ENCODE assay signal across 8 cellular contexts in genomic region chr3:9934235-9934621, GRCh38. TPM values are rescaled to one million over a fixed set of nuclear protein-coding genes. Genes with fewer than 3 reads are reported as not detected.
A peak's percentile ranks its signal among the peaks of the same experiment; 100 is the strongest.
DNase-seq lines count a peak whose midpoint lies in the region; ATAC-seq, FAIRE-seq and TF ChIP-seq lines count a peak whose summit lies in the region.

No MANE protein-coding gene starts in this region.

- peak; percentile 25 for ATAC-seq in CD8-positive, alpha-beta T cell
- ATAC-seq in K562 (peak; percentile 29), memory B cell (ENCODE audit: low read depth) (peak; percentile 6), HG02623 (IDR thresholded peaks at IDR 0.05; ENCODE audit: unreplicated experiment) (no peak)

- peaks cover 32% of the 10 kb centered on the region for H3K4me1 ChIP-seq in CD8-positive, alpha-beta T cell (ENCODE audit: insufficient read depth, low read length)
- H3K4me1 ChIP-seq in Karpas-422 (ENCODE audit: low read length), result peaks cover 27% of the 10 kb centered on the region
- H3K4me1 ChIP-seq in K562 (replicated peaks in 1 of 2; ENCODE audit: control insufficient read depth in 2 of 2, insufficient read depth in 2 of 2, low read length in 2 of 2), result peaks cover 11 to 39% of the 10 kb centered on the region in 2 experiments; a peak in 4 of 5 replicates
- no peaks in the 10 kb centered on the region for H3K4me1 ChIP-seq in urinary bladder (ENCODE audit: insufficient read depth)

- TF ChIP-seq CTCF in CD8-positive, alpha-beta T cell (IDR thresholded peaks at IDR 0.05), result peak; percentile 18
- TF ChIP-seq CTCF in K562 (IDR thresholded peaks at IDR 0.05 in 2 of 3, conservative IDR thresholded peaks at IDR 0.05 in 1 of 3; ENCODE audit: insufficient read depth in 2 of 3, low read depth in 1 of 3, low read length in 3 of 3), result peak; percentile 31 to 50 (median 34); a peak in 5 of 6 replicates

- peak overlapping the region; percentile 85 for H3K4me3 ChIP-seq in CD8-positive, alpha-beta T cell (ENCODE audit: low read depth, low read length)
- H3K4me3 ChIP-seq in Karpas-422 (ENCODE audit: low read length) (peak overlapping the region; percentile 86), K562 (peak overlapping the region; percentile 57), urinary bladder (ENCODE audit: low read depth, low read length) (peak overlapping the region; percentile 71)

- TF ChIP-seq POLR2A in K562 (conservative IDR thresholded peaks at IDR 0.05), result no peak

- DNase-seq in CD8-positive, alpha-beta T cell, result peak in 2 of 7 experiments; percentile 54 to 68
- DNase-seq in Karpas-422 (peak; percentile 67), K562 (ENCODE audit: extremely low read depth in 1 of 4, low spot score in 3 of 4) (peak; percentile 43 to 67 (median 64)), memory B cell (ENCODE audit: low spot score in 2 of 2) (peak in 1 of 2 donors; percentile 26), RKO (ENCODE audit: low spot score) (no peak), dedifferentiated amniotic fluid mesenchymal stem cell (ENCODE audit: extremely low spot score) (no peak)

- peak overlapping the region; percentile 89; the same call in 1 of the 2 replicates for H2AFZ ChIP-seq in Karpas-422 (ENCODE audit: low read length)
- H2AFZ ChIP-seq in K562 (ENCODE audit: low read depth, low read length), result peak overlapping the region; percentile 89

- no peak for TF ChIP-seq EP300 in K562 (IDR thresholded peaks at IDR 0.05; ENCODE audit: low read length)

- no peaks in the 10 kb centered on the region for H3K27me3 ChIP-seq in CD8-positive, alpha-beta T cell (ENCODE audit: insufficient read depth, low read length)
- no peaks in the 10 kb centered on the region for H3K27me3 ChIP-seq in Karpas-422 (ENCODE audit: low read length)
- H3K27me3 ChIP-seq in K562 (ENCODE audit: control insufficient read depth in 2 of 2, insufficient read depth in 2 of 2, low read length in 2 of 2), result no peaks in the 10 kb centered on the region

- H3K9ac ChIP-seq in Karpas-422 (ENCODE audit: low read length) (peak overlapping the region; percentile 83), K562 (ENCODE audit: insufficient read depth in 1 of 2, low read depth in 2 of 2, low read length in 2 of 2) (peak overlapping the region; percentile 76 to 99)

- H3K4me2 ChIP-seq in Karpas-422 (ENCODE audit: low read depth, low read length, poor library complexity, severe bottlenecking), result peak overlapping the region; percentile 98
- peak overlapping the region; percentile 81 for H3K4me2 ChIP-seq in K562 (ENCODE audit: insufficient read depth, low read length)

- no peaks in the 10 kb centered on the region for H3K9me3 Mint-ChIP-seq in CD8-positive, alpha-beta T cell
- H3K9me3 Mint-ChIP-seq in memory B cell, result no peaks in the 10 kb centered on the region

- no peak for FAIRE-seq in K562 (lab: Jason Lieb, UNC)

- H3K9me2 ChIP-seq in Karpas-422 (replicated peaks; ENCODE audit: insufficient read depth, low read length), result no peaks in the 10 kb centered on the region

- CTCF ChIA-PET in CD8-positive, alpha-beta T cell (lab: Charles Lee), result interaction anchor here (1.2 to 4.0 kb wide), 4 partner anchors 13 to 352 kb away, joined by 3 to 22 read pairs (median 9); no protein-coding TSS in a partner anchor
- CTCF ChIA-PET in K562 (lab: Yijun Ruan, JAX; ENCODE audit: low intra/inter-chr PET ratio), result interaction anchor here (0.6 to 1.3 kb wide), 4 partner anchors 83 to 324 kb away, joined by 3 to 5 read pairs (median 4); no protein-coding TSS in a partner anchor

- no TSS peak for BruUV-seq in K562 (replicated peaks; lab: Mats Ljungman, UMichigan)

- H3K36me3 Mint-ChIP-seq in CD8-positive, alpha-beta T cell, result peaks cover 34% of the 10 kb centered on the region
- peaks cover 16% of the 10 kb centered on the region for H3K36me3 Mint-ChIP-seq in memory B cell

- H3K4me1 Mint-ChIP-seq in CD8-positive, alpha-beta T cell (ENCODE audit: low read depth), result peaks cover 47% of the 10 kb centered on the region
- peaks cover 17% of the 10 kb centered on the region for H3K4me1 Mint-ChIP-seq in memory B cell

- H3K27me3 Mint-ChIP-seq in CD8-positive, alpha-beta T cell (ENCODE audit: low read depth), result no peaks in the 10 kb centered on the region
- no peaks in the 10 kb centered on the region for H3K27me3 Mint-ChIP-seq in memory B cell

- peaks cover 4% of the 10 kb centered on the region for H3K36me3 ChIP-seq in CD8-positive, alpha-beta T cell (ENCODE audit: insufficient read depth, low read length)
- H3K36me3 ChIP-seq in Karpas-422 (ENCODE audit: insufficient read depth, low read length) (peaks cover 6% of the 10 kb centered on the region; the same call in 1 of the 2 replicates), K562 (ENCODE audit: control insufficient read depth, insufficient read depth, low read length) (peaks cover 29% of the 10 kb centered on the region), urinary bladder (ENCODE audit: insufficient read depth) (peaks cover 4% of the 10 kb centered on the region)

- TF ChIP-seq RAD21 in K562 (CRISPR knock-in tag; conservative IDR thresholded peaks at IDR 0.05 in 1 of 2, IDR thresholded peaks at IDR 0.05 in 1 of 2), result 0 out of 4 replicates have a peak, but pooled peaks have one; percentile 12 to 19

- no peaks in the 10 kb centered on the region for H3K9me3 ChIP-seq in CD8-positive, alpha-beta T cell (ENCODE audit: low read length)
- H3K9me3 ChIP-seq in Karpas-422 (ENCODE audit: low read length) (no peaks in the 10 kb centered on the region), K562 (replicated peaks; ENCODE audit: control insufficient read depth, insufficient read depth, low read depth, low read length) (no peaks in the 10 kb centered on the region)

- in situ Hi-C loops in K562 (cut with MboI), result no loop called here

- peak overlapping the region; percentile 95 for H3K4me3 Mint-ChIP-seq in CD8-positive, alpha-beta T cell
- H3K4me3 Mint-ChIP-seq in memory B cell, result peak overlapping the region; percentile 99

- WGBS in K562 (ENCODE audit: insufficient coverage, low coverage, missing lambda C conversion rate), result 3% methylated on average over 11 of the region's 11 CpGs
- WGBS in urinary bladder, result 15% methylated on average over 11 of the region's 11 CpGs

- H4K20me1 ChIP-seq in Karpas-422 (ENCODE audit: insufficient read depth, low read depth, low read length) (no peaks in the 10 kb centered on the region), K562 (replicated peaks; ENCODE audit: control insufficient read depth, insufficient read depth, low read length) (no peaks in the 10 kb centered on the region)

- H3K9me1 ChIP-seq in K562 (ENCODE audit: control insufficient read depth, insufficient read depth, low read length), result no peaks in the 10 kb centered on the region

- POLR2A ChIA-PET in CD8-positive, alpha-beta T cell (lab: Charles Lee), result interaction anchor here (1.3 to 5.2 kb wide), 12 partner anchors 8 to 537 kb away, joined by 5 to 46 read pairs (median 10); partner anchors contain the start of genes ARPC4, EMC3, FANCD2 and IL17RE
- POLR2A ChIA-PET in K562 (lab: Yijun Ruan, JAX), result interaction anchor here (0.6 to 3.4 kb wide), 11 partner anchors 10 to 260 kb away, joined by 3 to 15 read pairs (median 4); partner anchors contain the start of genes BRPF1, EMC3 and IL17RC

- H3K27ac ChIP-seq in CD8-positive, alpha-beta T cell (ENCODE audit: low read depth, low read length), result peak overlapping the region; percentile 90
- H3K27ac ChIP-seq in Karpas-422 (ENCODE audit: low read length) (peak overlapping the region; percentile 53), K562 (ENCODE audit: extremely low read depth, low read depth, low read length) (peak overlapping the region; percentile 88), urinary bladder (ENCODE audit: low read depth) (no peak overlapping the region)

- peak overlapping the region; percentile 99 for H3K27ac Mint-ChIP-seq in CD8-positive, alpha-beta T cell
- peak overlapping the region; percentile 95 for H3K27ac Mint-ChIP-seq in memory B cell

- intact Hi-C loops in CD8-positive, alpha-beta T cell (cut with DNase I, micrococcal nuclease), result loop anchor here (5.0 to 10.0 kb wide), 8 partner anchors 78 to 1783 kb away; partner anchors contain the start of genes OGG1 (in 1 of the 2), TATDN2 (in 1 of the 2) and THUMPD3 (in 1 of the 2)
- intact Hi-C loops in K562 (cut with micrococcal nuclease), result loop anchor here (5.0 to 10.0 kb wide), 5 partner anchors 72 to 291 kb away; partner anchors contain the start of gene VHL

- H3K79me2 ChIP-seq in Karpas-422 (ENCODE audit: low read length), result peaks cover 15% of the 10 kb centered on the region
- H3K79me2 ChIP-seq in K562 (ENCODE audit: control insufficient read depth, insufficient read depth, low read length), result peaks cover 20% of the 10 kb centered on the region

RNA-seq across cellular contexts. Expression of gene CRELD1, which starts 0.6 kb away (rescaled TPM):
- 10 to 100 TPM in 1 of 2 experiments, 1 to 10 TPM in 1; 6.3 to 10.7 TPM for total RNA-seq in CD8-positive, alpha-beta T cell
- total RNA-seq in Karpas-422 (2014; rRNA removed; shearing (Covaris generic); ENCODE audit: low replicate concordance), result 5.6 and 33.7 TPM in 2 replicates
- 163 and 258 TPM in 2 replicates for total RNA-seq in K562 (2011; cell fraction: chromatin; rRNA removed; ENCODE audit: low replicate concordance)
- 156 and 166 TPM in 2 replicates for total RNA-seq in K562 (2011; cell fraction: nucleolus; rRNA removed)
- 187 and 194 TPM in 2 replicates for total RNA-seq in K562 (2011; cell fraction: nucleoplasm; rRNA removed)
- total RNA-seq in K562 (2014; rRNA removed), result 17.2 and 17.7 TPM in 2 replicates
- 6.1 and 10.2 TPM in 2 replicates for total RNA-seq in K562 (2014; rRNA removed; fragmentation: Illumina TruSeq; extraction: Trizol)
- 11.4 and 14.4 TPM in 2 replicates for total RNA-seq in K562 (2015; rRNA removed; fragmentation: Illumina TruSeq; extraction: Trizol)
- total RNA-seq in K562 (2021), result 16.7 and 17.3 TPM in 2 replicates
- polyA plus RNA-seq in K562 (2011; rRNA removed), result 25.8 and 47.7 TPM in 2 replicates
- polyA plus RNA-seq in K562 (2011; cell fraction: cytosol; rRNA removed), result 28.0 and 36.5 TPM in 2 replicates
- polyA plus RNA-seq in K562 (2011; cell fraction: nucleus; rRNA removed), result 214 and 337 TPM in 2 replicates
- polyA plus RNA-seq in K562 (2012), result 17.4 and 29.8 TPM in 2 replicates
- 15.4 and 16.5 TPM in 2 replicates for polyA plus RNA-seq in K562 (2014; fragmentation: Illumina TruSeq; extraction: Trizol)
- 1 to 10 TPM; 3.3 to 5.6 TPM for polyA plus RNA-seq in K562 (2014; fragmentation: Nextera tagmentation; extraction: Ambion mirVana)
- 24.5 and 30.1 TPM in 2 replicates for polyA plus RNA-seq in K562 (2014; rRNA removed)
- polyA minus RNA-seq in K562 (2011; rRNA and poly(A)+ RNA removed), result 12.7 and 14.5 TPM in 2 replicates
- 9.6 and 10.3 TPM in 2 replicates for polyA minus RNA-seq in K562 (2011; cell fraction: cytosol; rRNA and poly(A)+ RNA removed)
- polyA minus RNA-seq in K562 (2011; cell fraction: nucleus; rRNA and poly(A)+ RNA removed), result 21.4 and 35.1 TPM in 2 replicates
- 22.9 TPM for total RNA-seq in urinary bladder
- polyA plus RNA-seq in urinary bladder, result 72.3 TPM

RNA-seq across cellular contexts. Expression of gene IL17RC, which starts 17.3 kb away (rescaled TPM):
- total RNA-seq in CD8-positive, alpha-beta T cell, result under 1 TPM; 0.71 to 0.83 TPM
- total RNA-seq in Karpas-422 (2014; rRNA removed; shearing (Covaris generic); ENCODE audit: low replicate concordance), result 0.54 and 2.5 TPM in 2 replicates
- total RNA-seq in K562 (2011; cell fraction: chromatin; rRNA removed; ENCODE audit: low replicate concordance), result 37.1 and 87.7 TPM in 2 replicates
- total RNA-seq in K562 (2011; cell fraction: nucleolus; rRNA removed), result 57.7 and 63.0 TPM in 2 replicates
- 31.0 and 37.3 TPM in 2 replicates for total RNA-seq in K562 (2011; cell fraction: nucleoplasm; rRNA removed)
- total RNA-seq in K562 (2014; rRNA removed) (11.4 and 14.0 TPM in 2 replicates), K562 (2014; rRNA removed; fragmentation: Illumina TruSeq; extraction: Trizol) (2.8 and 3.5 TPM in 2 replicates), K562 (2015; rRNA removed; fragmentation: Illumina TruSeq; extraction: Trizol) (5.4 and 6.9 TPM in 2 replicates), K562 (2021) (11.4 and 12.3 TPM in 2 replicates), urinary bladder (24.7 TPM)
- polyA plus RNA-seq in K562 (2011; rRNA removed) (7.3 and 12.5 TPM in 2 replicates), K562 (2014; fragmentation: Illumina TruSeq; extraction: Trizol) (6.3 and 11.5 TPM in 2 replicates), K562 (2014; fragmentation: Nextera tagmentation; extraction: Ambion mirVana) (under 1 TPM in 1 of 2 experiments, not detected in 1; 0.15 TPM), K562 (2014; rRNA removed) (7.5 and 7.7 TPM in 2 replicates), urinary bladder (72.5 TPM)
- 9.8 and 14.3 TPM in 2 replicates for polyA plus RNA-seq in K562 (2011; cell fraction: cytosol; rRNA removed)
- 49.8 and 57.1 TPM in 2 replicates for polyA plus RNA-seq in K562 (2011; cell fraction: nucleus; rRNA removed)
- polyA plus RNA-seq in K562 (2012), result 7.2 and 18.0 TPM in 2 replicates
- 5.9 and 7.6 TPM in 2 replicates for polyA minus RNA-seq in K562 (2011; rRNA and poly(A)+ RNA removed)
- polyA minus RNA-seq in K562 (2011; cell fraction: cytosol; rRNA and poly(A)+ RNA removed), result 9.4 and 11.3 TPM in 2 replicates
- 16.4 and 29.1 TPM in 2 replicates for polyA minus RNA-seq in K562 (2011; cell fraction: nucleus; rRNA and poly(A)+ RNA removed)

RNA-seq across cellular contexts. Expression of gene PRRT3, which starts 18.0 kb away (rescaled TPM):
- total RNA-seq in CD8-positive, alpha-beta T cell, result 1 to 10 TPM; 6.4 to 6.9 TPM
- 1.0 and 2.1 TPM in 2 replicates for total RNA-seq in Karpas-422 (2014; rRNA removed; shearing (Covaris generic); ENCODE audit: low replicate concordance)
- total RNA-seq in K562 (2011; cell fraction: chromatin; rRNA removed; ENCODE audit: low replicate concordance), result 4.4 and 10.2 TPM in 2 replicates
- 5.1 and 6.3 TPM in 2 replicates for total RNA-seq in K562 (2011; cell fraction: nucleolus; rRNA removed)
- 4.8 and 6.6 TPM in 2 replicates for total RNA-seq in K562 (2011; cell fraction: nucleoplasm; rRNA removed)
- 0.36 and 0.65 TPM in 2 replicates for total RNA-seq in K562 (2014; rRNA removed)
- total RNA-seq in K562 (2014; rRNA removed; fragmentation: Illumina TruSeq; extraction: Trizol), result 0.38 and 0.44 TPM in 2 replicates
- 0.72 and 1.3 TPM in 2 replicates for total RNA-seq in K562 (2015; rRNA removed; fragmentation: Illumina TruSeq; extraction: Trizol)
- total RNA-seq in K562 (2021), result 1.9 and 2.2 TPM in 2 replicates
- 1.1 and 1.2 TPM in 2 replicates for polyA plus RNA-seq in K562 (2011; rRNA removed)
- 1.4 and 3.2 TPM in 2 replicates for polyA plus RNA-seq in K562 (2011; cell fraction: cytosol; rRNA removed)
- 1.3 and 2.6 TPM in 2 replicates for polyA plus RNA-seq in K562 (2011; cell fraction: nucleus; rRNA removed)
- 0.85 and 0.87 TPM in 2 replicates for polyA plus RNA-seq in K562 (2012)
- 1.3 and 1.4 TPM in 2 replicates for polyA plus RNA-seq in K562 (2014; fragmentation: Illumina TruSeq; extraction: Trizol)
- under 1 TPM; 0.06 TPM for polyA plus RNA-seq in K562 (2014; fragmentation: Nextera tagmentation; extraction: Ambion mirVana)
- 1.7 and 2.8 TPM in 2 replicates for polyA plus RNA-seq in K562 (2014; rRNA removed)
- polyA minus RNA-seq in K562 (2011; rRNA and poly(A)+ RNA removed), result 1.1 and 1.7 TPM in 2 replicates
- 1.3 and 2.3 TPM in 2 replicates for polyA minus RNA-seq in K562 (2011; cell fraction: cytosol; rRNA and poly(A)+ RNA removed)
- polyA minus RNA-seq in K562 (2011; cell fraction: nucleus; rRNA and poly(A)+ RNA removed), result 1.5 and 1.7 TPM in 2 replicates
- total RNA-seq in urinary bladder, result 0.95 TPM
- polyA plus RNA-seq in urinary bladder, result 2.8 TPM

RNA-seq across cellular contexts. Expression of gene IL17RE, which starts 31.6 kb away (rescaled TPM):
- 1 to 10 TPM; 2.5 to 3.1 TPM for total RNA-seq in CD8-positive, alpha-beta T cell
- not detected in 2 replicates for total RNA-seq in Karpas-422 (2014; rRNA removed; shearing (Covaris generic); ENCODE audit: low replicate concordance)
- total RNA-seq in K562 (2011; cell fraction: chromatin; rRNA removed; ENCODE audit: low replicate concordance), result 4.4 and 7.9 TPM in 2 replicates
- total RNA-seq in K562 (2011; cell fraction: nucleolus; rRNA removed), result 2.8 and 5.7 TPM in 2 replicates
- total RNA-seq in K562 (2011; cell fraction: nucleoplasm; rRNA removed), result 4.6 and 5.8 TPM in 2 replicates
- total RNA-seq in K562 (2014; rRNA removed) (0.20 TPM in 1 of 2 replicates, not detected in the other), K562 (2014; rRNA removed; fragmentation: Illumina TruSeq; extraction: Trizol) (0.48 and 0.51 TPM in 2 replicates), K562 (2015; rRNA removed; fragmentation: Illumina TruSeq; extraction: Trizol) (0.26 TPM in 1 of 2 replicates, not detected in the other), K562 (2021) (0.47 and 0.72 TPM in 2 replicates), urinary bladder (1.2 TPM)
- polyA plus RNA-seq in K562 (2011; rRNA removed) (1.1 and 1.9 TPM in 2 replicates), K562 (2014; fragmentation: Illumina TruSeq; extraction: Trizol) (0.39 and 0.73 TPM in 2 replicates), K562 (2014; fragmentation: Nextera tagmentation; extraction: Ambion mirVana) (not detected), K562 (2014; rRNA removed) (0.23 and 0.32 TPM in 2 replicates), urinary bladder (4.3 TPM)
- 0.29 and 1.2 TPM in 2 replicates for polyA plus RNA-seq in K562 (2011; cell fraction: cytosol; rRNA removed)
- 3.7 and 5.1 TPM in 2 replicates for polyA plus RNA-seq in K562 (2011; cell fraction: nucleus; rRNA removed)
- polyA plus RNA-seq in K562 (2012), result 0.46 and 0.91 TPM in 2 replicates
- 0.67 and 1.0 TPM in 2 replicates for polyA minus RNA-seq in K562 (2011; rRNA and poly(A)+ RNA removed)
- polyA minus RNA-seq in K562 (2011; cell fraction: cytosol; rRNA and poly(A)+ RNA removed), result not detected in 2 replicates
- polyA minus RNA-seq in K562 (2011; cell fraction: nucleus; rRNA and poly(A)+ RNA removed), result 0.67 and 1.7 TPM in 2 replicates

RNA-seq across cellular contexts. Expression of gene JAGN1, which starts 43.8 kb away (rescaled TPM):
- 10 to 100 TPM; 13.4 to 14.5 TPM for total RNA-seq in CD8-positive, alpha-beta T cell
- total RNA-seq in Karpas-422 (2014; rRNA removed; shearing (Covaris generic); ENCODE audit: low replicate concordance), result 33.5 and 39.2 TPM in 2 replicates
- 61.7 and 101 TPM in 2 replicates for total RNA-seq in K562 (2011; cell fraction: chromatin; rRNA removed; ENCODE audit: low replicate concordance)
- 84.5 and 103 TPM in 2 replicates for total RNA-seq in K562 (2011; cell fraction: nucleolus; rRNA removed)
- total RNA-seq in K562 (2011; cell fraction: nucleoplasm; rRNA removed), result 97.8 and 112 TPM in 2 replicates
- total RNA-seq in K562 (2014; rRNA removed) (38.9 and 41.1 TPM in 2 replicates), K562 (2014; rRNA removed; fragmentation: Illumina TruSeq; extraction: Trizol) (40.3 and 42.4 TPM in 2 replicates), K562 (2015; rRNA removed; fragmentation: Illumina TruSeq; extraction: Trizol) (31.1 and 33.9 TPM in 2 replicates), K562 (2021) (57.2 and 58.8 TPM in 2 replicates), urinary bladder (12.2 TPM)
- polyA plus RNA-seq in K562 (2011; rRNA removed) (66.3 and 77.8 TPM in 2 replicates), K562 (2014; fragmentation: Illumina TruSeq; extraction: Trizol) (52.3 and 62.6 TPM in 2 replicates), K562 (2014; fragmentation: Nextera tagmentation; extraction: Ambion mirVana) (10 to 100 TPM; 31.6 to 33.3 TPM), K562 (2014; rRNA removed) (49.8 and 54.6 TPM in 2 replicates), urinary bladder (44.3 TPM)
- 70.4 and 88.4 TPM in 2 replicates for polyA plus RNA-seq in K562 (2011; cell fraction: cytosol; rRNA removed)
- 37.0 and 45.1 TPM in 2 replicates for polyA plus RNA-seq in K562 (2011; cell fraction: nucleus; rRNA removed)
- 56.0 and 64.7 TPM in 2 replicates for polyA plus RNA-seq in K562 (2012)
- 58.7 and 70.5 TPM in 2 replicates for polyA minus RNA-seq in K562 (2011; rRNA and poly(A)+ RNA removed)
- 27.5 and 42.9 TPM in 2 replicates for polyA minus RNA-seq in K562 (2011; cell fraction: cytosol; rRNA and poly(A)+ RNA removed)
- polyA minus RNA-seq in K562 (2011; cell fraction: nucleus; rRNA and poly(A)+ RNA removed), result 16.8 and 25.8 TPM in 2 replicates

Comparison
In these comparisons a context has a peak if more than half of its experiments do, and no peak if none do; other contexts are left out.
1. DNase-seq: peak in Karpas-422 (single experiment) and K562 (4 of 4); none in RKO (single experiment) and dedifferentiated amniotic fluid mesenchymal stem cell (single experiment).
2. Peak in every context shown above with its lines, with median percentiles within 50 percentile points of each other: H3K4me3 ChIP-seq.